Comparison of ENCODE assay signal across 20 cellular contexts in the genomic region with DNA sequence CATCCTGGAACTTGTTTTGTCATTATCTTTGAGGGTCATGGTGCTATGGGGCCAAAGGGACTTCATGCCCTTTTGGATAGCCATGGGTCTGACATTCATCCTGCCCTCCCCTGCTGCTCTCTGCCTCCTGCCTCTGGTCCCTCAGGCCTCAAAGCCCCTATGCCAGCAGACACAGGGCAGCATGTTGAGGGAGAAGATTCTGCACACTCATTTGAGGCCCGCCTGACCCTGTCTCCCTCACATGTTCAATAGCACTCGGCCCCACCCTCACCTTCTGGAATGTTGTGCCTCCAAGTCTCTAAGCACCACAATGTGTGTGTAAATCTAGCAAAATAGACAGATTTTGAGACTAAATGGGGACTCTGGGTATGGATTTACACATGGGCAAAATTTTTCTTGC.
"Had no signal": no experiment of that assay in that cellular context is flagged by ENCODE, and none has a peak within 500 bp of the region (broad histone marks: within the 10 kb centered on the region; RNA-seq: fewer than 3 reads in every experiment).

No MANE protein-coding gene starts in this region.

- H3K27me3 Mint-ChIP-seq: activated CD4-positive, alpha-beta T cell treated with anti-CD3 and anti-CD28 coated beads, Interleukin-2, amount 10 ng/mL, durations not matched to agents 24 days and 14 days; memory B cell had no signal

- H3K4me1 ChIP-seq: colonic mucosa, gastrocnemius medialis, left ventricle myocardium inferior, tibial artery had no signal

- H3K4me3 Mint-ChIP-seq: activated CD4-positive, alpha-beta T cell treated with anti-CD3 and anti-CD28 coated beads, Interleukin-2, amount 10 ng/mL, durations not matched to agents 24 days and 14 days; activated CD8-positive, alpha-beta T cell treated with anti-CD3 and anti-CD28 coated beads for 36 hours; activated naive CD4-positive, alpha-beta T cell treated with anti-CD3 and anti-CD28 coated beads for 36 hours; activated T-cell treated with anti-CD3 and anti-CD28 coated beads, Interleukin-2, amount 50 U/mL, for 24 hours; brain; central memory CD8-positive, alpha-beta T cell; endodermal cell; memory B cell; naive thymus-derived CD8-positive, alpha-beta T cell had no signal

- H3K9me3 Mint-ChIP-seq: activated CD8-positive, alpha-beta T cell treated with anti-CD3 and anti-CD28 coated beads for 36 hours; activated naive CD4-positive, alpha-beta T cell treated with anti-CD3 and anti-CD28 coated beads for 36 hours; activated T-cell treated with anti-CD3 and anti-CD28 coated beads, Interleukin-2, amount 50 U/mL, for 24 hours; central memory CD8-positive, alpha-beta T cell; endodermal cell had no signal

- H3K9me3 ChIP-seq: colonic mucosa, gastrocnemius medialis, mucosa of descending colon, tibial artery had no signal

- DNase-seq: activated CD4-positive, alpha-beta T cell treated with anti-CD3 and anti-CD28 coated beads, Interleukin-2, amount 10 ng/mL, durations not matched to agents 24 days and 14 days; activated CD8-positive, alpha-beta T cell treated with anti-CD3 and anti-CD28 coated beads for 36 hours; activated naive CD4-positive, alpha-beta T cell treated with anti-CD3 and anti-CD28 coated beads for 36 hours; activated T-cell treated with anti-CD3 and anti-CD28 coated beads, Interleukin-2, amount 50 U/mL, for 24 hours; anterior cingulate cortex; colonic mucosa; endodermal cell; gastrocnemius medialis; head of caudate nucleus; left ventricle myocardium inferior; mucosa of descending colon; naive thymus-derived CD8-positive, alpha-beta T cell; retina; stimulated activated CD4-positive, alpha-beta T cell treated with anti-CD3 and anti-CD28 coated beads, Interleukin-2, amount 100 ng/mL, for 24 hours; stimulated activated naive CD8-positive, alpha-beta T cell treated with anti-CD3 and anti-CD28 coated beads, Interleukin-15, Interleukin-2, amounts not matched to agents 100 U/mL and 50 U/mL, for 24 hours; substantia nigra; tibial artery had no signal

- ATAC-seq: activated CD8-positive, alpha-beta T cell treated with anti-CD3 and anti-CD28 coated beads for 36 hours; gastrocnemius medialis; mucosa of descending colon; naive thymus-derived CD8-positive, alpha-beta T cell; stimulated activated naive CD8-positive, alpha-beta T cell treated with anti-CD3 and anti-CD28 coated beads, Interleukin-15, Interleukin-2, amounts not matched to agents 100 U/mL and 50 U/mL, for 24 hours had no signal

- H3K4me1 Mint-ChIP-seq: activated CD4-positive, alpha-beta T cell treated with anti-CD3 and anti-CD28 coated beads, Interleukin-2, amount 10 ng/mL, durations not matched to agents 24 days and 14 days; central memory CD8-positive, alpha-beta T cell; endodermal cell; memory B cell; naive thymus-derived CD8-positive, alpha-beta T cell had no signal

- H3K27me3 ChIP-seq: colonic mucosa, gastrocnemius medialis, tibial artery had no signal

- H3K36me3 Mint-ChIP-seq: memory B cell; naive thymus-derived CD8-positive, alpha-beta T cell had no signal

- H3K36me3 ChIP-seq: colonic mucosa, gastrocnemius medialis, left ventricle myocardium inferior, tibial artery had no signal

- H3K27ac Mint-ChIP-seq: activated CD4-positive, alpha-beta T cell treated with anti-CD3 and anti-CD28 coated beads, Interleukin-2, amount 10 ng/mL, durations not matched to agents 24 days and 14 days; activated CD8-positive, alpha-beta T cell treated with anti-CD3 and anti-CD28 coated beads for 36 hours; activated naive CD4-positive, alpha-beta T cell treated with anti-CD3 and anti-CD28 coated beads for 36 hours; activated T-cell treated with anti-CD3 and anti-CD28 coated beads, Interleukin-2, amount 50 U/mL, for 24 hours; endodermal cell; memory B cell; naive thymus-derived CD8-positive, alpha-beta T cell had no signal

- H3K4me3 ChIP-seq: colonic mucosa, gastrocnemius medialis, left ventricle myocardium inferior, mucosa of descending colon, tibial artery had no signal

- H3K27ac ChIP-seq: colonic mucosa, left ventricle myocardium inferior, tibial artery had no signal
